Comparison of ENCODE assay signal across 10 cellular contexts in genomic region chr9:127554966-127555829, GRCh38. TPM values are rescaled to one million over a fixed set of nuclear protein-coding genes. Genes with fewer than 3 reads are reported as not detected.
DNase-seq lines count a peak whose midpoint lies in the region; ATAC-seq, FAIRE-seq and TF ChIP-seq lines count a peak whose summit lies in the region.
"Had no signal": no experiment of that assay in that cellular context is flagged by ENCODE, and none has a peak within 500 bp of the region (broad histone marks: within the 10 kb centered on the region; RNA-seq: fewer than 3 reads in every experiment).

No MANE protein-coding gene starts in this region.

- peak overlapping the region; percentile 70 for H3K9ac ChIP-seq in keratinocyte (ENCODE audit: control insufficient read depth, extremely low read depth, insufficient read depth, low read length)

- peaks cover 33% of the 10 kb centered on the region for H4K20me1 ChIP-seq in keratinocyte (ENCODE audit: control insufficient read depth, extremely low read depth, insufficient read depth, low read length)

- DNase-seq in activated CD4-positive, alpha-beta T cell treated with anti-CD3 and anti-CD28 coated beads, Interleukin-2, amount 10 ng/mL, durations not matched to agents 7 days and 5 days, result no peak
- DNase-seq in activated CD4-positive, alpha-beta T cell treated with anti-CD3 and anti-CD28 coated beads for 4 hours, result no peak
- DNase-seq in activated naive CD8-positive, alpha-beta T cell treated with anti-CD3 and anti-CD28 coated beads, Interleukin-2, amount 10 ng/mL, durations not matched to agents 7 days and 5 days, result no peak
- DNase-seq in keratinocyte (ENCODE audit: low read depth, low spot score) (no peak), suprapubic skin (ENCODE audit: low spot score in 2 of 2) (peak in 1 of 2 donors; percentile 73), HPDE6-E6E7 (ENCODE audit: extremely low spot score) (no peak)
- DNase-seq: activated B cell treated with CpG ODN at 0.5 μM for 24 hours, NCI-H2081 treated with DMSO at 0.1 percent for 48 hours had no signal

- H3K4me2 ChIP-seq in keratinocyte (ENCODE audit: control insufficient read depth, extremely low read depth, insufficient read depth, low read depth, low read length), result peak overlapping the region; percentile 81

- peaks cover 35 to 67% of the 10 kb centered on the region in 2 experiments for H3K36me3 ChIP-seq in keratinocyte (ENCODE audit: control insufficient read depth in 2 of 2, extremely low read depth in 1 of 2, insufficient read depth in 2 of 2, low read length in 2 of 2)
- peaks cover 4% of the 10 kb centered on the region for H3K36me3 ChIP-seq in suprapubic skin

- TF ChIP-seq EP300 in suprapubic skin (IDR thresholded peaks at IDR 0.05), result no peak

- H3K79me2 ChIP-seq in keratinocyte (ENCODE audit: control insufficient read depth, insufficient read depth, low read length), result peaks cover 88% of the 10 kb centered on the region

- 50% methylated on average over 9 of the region's 15 CpGs for WGBS in suprapubic skin

- POLR2A ChIA-PET in activated CD4-positive, alpha-beta T cell treated with anti-CD3 and anti-CD28 coated beads, Interleukin-2, amount 10 ng/mL, durations not matched to agents 7 days and 5 days (lab: Charles Lee), result no interaction called here
- POLR2A ChIA-PET in activated naive CD8-positive, alpha-beta T cell treated with anti-CD3 and anti-CD28 coated beads, Interleukin-2, amount 10 ng/mL, durations not matched to agents 7 days and 5 days (lab: Charles Lee), result interaction anchor here (0.6 to 5.2 kb wide), 7 partner anchors 10 to 105 kb away, joined by 3 to 84 read pairs (median 5); partner anchors contain the start of genes LRSAM1 and RPL12

- dilution Hi-C loops in keratinocyte (cut with MboI; ENCODE audit: extremely low pct_ligation_motif_present, low sequenced_read_pairs), result no loop called here

- peak; percentile 29 for FAIRE-seq in keratinocyte (lab: Jason Lieb, UNC)

- peak overlapping the region; percentile 57 for H3K4me3 Mint-ChIP-seq in activated CD4-positive, alpha-beta T cell treated with anti-CD3 and anti-CD28 coated beads, Interleukin-2, amount 10 ng/mL, durations not matched to agents 7 days and 5 days
- H3K4me3 Mint-ChIP-seq in activated naive CD8-positive, alpha-beta T cell treated with anti-CD3 and anti-CD28 coated beads, Interleukin-2, amount 10 ng/mL, durations not matched to agents 7 days and 5 days, result peak overlapping the region; percentile 85

- H2AFZ ChIP-seq in keratinocyte (ENCODE audit: control insufficient read depth, low read length), result no peak overlapping the region

- H3K9me3 ChIP-seq in keratinocyte (ENCODE audit: control insufficient read depth, low read depth, low read length), result no peaks in the 10 kb centered on the region
- no peaks in the 10 kb centered on the region for H3K9me3 ChIP-seq in suprapubic skin

- H3K4me3 ChIP-seq in keratinocyte (ENCODE audit: control insufficient read depth in 2 of 3, extremely low read depth in 1 of 3, insufficient read depth in 2 of 3, low read depth in 1 of 3, low read length in 3 of 3) (peak overlapping the region in 2 of 3 experiments; percentile 38 to 51), suprapubic skin (no peak overlapping the region)

- H3K4me1 ChIP-seq in keratinocyte (ENCODE audit: control insufficient read depth, extremely low read depth, insufficient read depth, low read length) (peaks cover 56% of the 10 kb centered on the region), suprapubic skin (peaks cover 75% of the 10 kb centered on the region)

- H3K27ac Mint-ChIP-seq in activated CD4-positive, alpha-beta T cell treated with anti-CD3 and anti-CD28 coated beads, Interleukin-2, amount 10 ng/mL, durations not matched to agents 7 days and 5 days, result peak overlapping the region; percentile 87
- peak overlapping the region; percentile 94 for H3K27ac Mint-ChIP-seq in activated naive CD8-positive, alpha-beta T cell treated with anti-CD3 and anti-CD28 coated beads, Interleukin-2, amount 10 ng/mL, durations not matched to agents 7 days and 5 days
- H3K27ac Mint-ChIP-seq: activated B cell treated with CpG ODN at 0.5 μM for 24 hours had no signal

- H3K9me3 Mint-ChIP-seq in activated CD4-positive, alpha-beta T cell treated with anti-CD3 and anti-CD28 coated beads, Interleukin-2, amount 10 ng/mL, durations not matched to agents 7 days and 5 days, result no peaks in the 10 kb centered on the region
- no peaks in the 10 kb centered on the region for H3K9me3 Mint-ChIP-seq in activated naive CD8-positive, alpha-beta T cell treated with anti-CD3 and anti-CD28 coated beads, Interleukin-2, amount 10 ng/mL, durations not matched to agents 7 days and 5 days
- H3K9me3 Mint-ChIP-seq: activated B cell treated with CpG ODN at 0.5 μM for 24 hours had no signal

- TF ChIP-seq POLR2A in suprapubic skin (IDR thresholded peaks at IDR 0.05), result no peak

- no peak for ATAC-seq in activated naive CD8-positive, alpha-beta T cell treated with anti-CD3 and anti-CD28 coated beads, Interleukin-2, amount 10 ng/mL, durations not matched to agents 7 days and 5 days (ENCODE audit: low read depth)
- ATAC-seq in activated CD4-positive, CD25-positive, alpha-beta regulatory T cell treated with anti-CD3 and anti-CD28 coated beads, Interleukin-2, amount 50 U/mL, for 24 hours, result no peak
- no peak for ATAC-seq in HG02610 (IDR thresholded peaks at IDR 0.05; ENCODE audit: unreplicated experiment)

- TF ChIP-seq CTCF in keratinocyte (optimal IDR thresholded peaks at IDR 0.05 in 1 of 3, IDR thresholded peaks at IDR 0.05 in 1 of 3, conservative IDR thresholded peaks at IDR 0.05 in 1 of 3; ENCODE audit: extremely low read depth in 1 of 3, insufficient read depth in 2 of 3, low read length in 3 of 3), result no peak
- no peak for TF ChIP-seq CTCF in suprapubic skin (IDR thresholded peaks at IDR 0.05)

- CTCF ChIA-PET in activated CD4-positive, alpha-beta T cell treated with anti-CD3 and anti-CD28 coated beads, Interleukin-2, amount 10 ng/mL, durations not matched to agents 7 days and 5 days (lab: Charles Lee), result interaction anchor here (2.2 kb wide), 1 partner anchor 24 kb away, joined by 7 read pairs; no protein-coding TSS in a partner anchor

- peak overlapping the region; percentile 83 for H3K27ac ChIP-seq in keratinocyte (ENCODE audit: control insufficient read depth, insufficient read depth, low read length)
- H3K27ac ChIP-seq in suprapubic skin, result peak overlapping the region; percentile 84

- H3K27me3 Mint-ChIP-seq in activated CD4-positive, alpha-beta T cell treated with anti-CD3 and anti-CD28 coated beads, Interleukin-2, amount 10 ng/mL, durations not matched to agents 7 days and 5 days, result peaks cover 2% of the 10 kb centered on the region
- H3K27me3 Mint-ChIP-seq in activated naive CD8-positive, alpha-beta T cell treated with anti-CD3 and anti-CD28 coated beads, Interleukin-2, amount 10 ng/mL, durations not matched to agents 7 days and 5 days, result no peaks in the 10 kb centered on the region
- H3K27me3 Mint-ChIP-seq: activated B cell treated with CpG ODN at 0.5 μM for 24 hours had no signal

- H3K9me1 ChIP-seq in keratinocyte (ENCODE audit: control insufficient read depth, extremely low read depth, insufficient read depth, low read length), result peaks cover 14% of the 10 kb centered on the region

- peaks cover 66% of the 10 kb centered on the region for H3K4me1 Mint-ChIP-seq in activated CD4-positive, alpha-beta T cell treated with anti-CD3 and anti-CD28 coated beads, Interleukin-2, amount 10 ng/mL, durations not matched to agents 7 days and 5 days
- H3K4me1 Mint-ChIP-seq in activated naive CD8-positive, alpha-beta T cell treated with anti-CD3 and anti-CD28 coated beads, Interleukin-2, amount 10 ng/mL, durations not matched to agents 7 days and 5 days, result peaks cover 58% of the 10 kb centered on the region

- H3K36me3 Mint-ChIP-seq in activated CD4-positive, alpha-beta T cell treated with anti-CD3 and anti-CD28 coated beads, Interleukin-2, amount 10 ng/mL, durations not matched to agents 7 days and 5 days (ENCODE audit: low read depth), result peaks cover 13% of the 10 kb centered on the region
- H3K36me3 Mint-ChIP-seq in activated naive CD8-positive, alpha-beta T cell treated with anti-CD3 and anti-CD28 coated beads, Interleukin-2, amount 10 ng/mL, durations not matched to agents 7 days and 5 days, result peaks cover 24% of the 10 kb centered on the region

- no peaks in the 10 kb centered on the region for H3K27me3 ChIP-seq in keratinocyte (ENCODE audit: control insufficient read depth, extremely low read depth, insufficient read depth, low read length)
- H3K27me3 ChIP-seq in suprapubic skin, result no peaks in the 10 kb centered on the region

RNA-seq across cellular contexts. Expression of gene STXBP1, which starts 56.9 kb away (rescaled TPM):
- 10 to 100 TPM; 12.1 to 17.7 TPM for total RNA-seq in activated CD4-positive, alpha-beta T cell treated with anti-CD3 and anti-CD28 coated beads, Interleukin-2, amount 10 ng/mL, durations not matched to agents 7 days and 5 days
- 10 to 100 TPM; 19.8 to 21.7 TPM for total RNA-seq in activated naive CD8-positive, alpha-beta T cell treated with anti-CD3 and anti-CD28 coated beads, Interleukin-2, amount 10 ng/mL, durations not matched to agents 7 days and 5 days
- 7.8 to 22.2 TPM (median 17.1 TPM) in 3 replicates for polyA plus RNA-seq in keratinocyte
- 19.1 TPM for polyA plus RNA-seq in keratinocyte (2011; ENCODE audit: low read depth)
- polyA plus RNA-seq in keratinocyte (2011; cell fraction: cytosol; rRNA removed), result 26.8 and 30.2 TPM in 2 replicates
- polyA plus RNA-seq in keratinocyte (2011; cell fraction: nucleus; rRNA removed), result 37.0 and 43.4 TPM in 2 replicates
- 22.7 and 30.0 TPM in 2 replicates for polyA plus RNA-seq in keratinocyte (2012; ENCODE audit: low replicate concordance)
- polyA minus RNA-seq in keratinocyte, result 18.2 to 43.8 TPM (median 24.5 TPM) in 3 replicates
- 21.1 TPM for polyA minus RNA-seq in keratinocyte (2011; cell fraction: cytosol; rRNA and poly(A)+ RNA removed)
- 16.2 and 26.9 TPM in 2 replicates for polyA minus RNA-seq in keratinocyte (2011; cell fraction: nucleus; rRNA and poly(A)+ RNA removed)
- total RNA-seq in suprapubic skin, result 10 to 100 TPM; 18.4 to 28.2 (median 24.5) TPM
